9 cellular contexts compared by ENCODE assay signal in genomic region chr7:157502701-157503111, GRCh38.
A peak's percentile ranks its signal among the peaks of the same experiment; 100 is the strongest.
DNase-seq lines count a peak whose midpoint lies in the region; ATAC-seq and TF ChIP-seq lines count a peak whose summit lies in the region.
"Had no signal": no experiment of that assay in that cellular context is flagged by ENCODE, and none has a peak within 500 bp of the region (broad histone marks: within the 10 kb centered on the region; RNA-seq: fewer than 3 reads in every experiment).

No MANE protein-coding gene starts in this region.

- CTCF ChIA-PET in activated CD8-positive, alpha-beta memory T cell treated with anti-CD3 and anti-CD28 coated beads, Interleukin-2, amount 10 ng/mL, durations not matched to agents 7 days and 5 days (lab: Charles Lee): interaction anchor here (1.0 to 1.5 kb wide), 4 partner anchors 28 to 68 kb away, joined by 3 read pairs; no protein-coding TSS in a partner anchor

- TF ChIP-seq CTCF in left ventricle myocardium inferior (IDR thresholded peaks at IDR 0.05; ENCODE audit: borderline replicate concordance): no peak
- TF ChIP-seq CTCF in WERI-Rb-1 (IDR thresholded peaks at IDR 0.05; ENCODE audit: low read depth, low read length): no peak

- H3K4me3 ChIP-seq in left ventricle myocardium inferior (peak overlapping the region; percentile 45), WERI-Rb-1 (ENCODE audit: low read depth, low read length) (no peak overlapping the region)

- intact Hi-C loops in left ventricle myocardium inferior (cut with micrococcal nuclease): no loop called here

- peaks cover 29% of the 10 kb centered on the region for H3K4me1 Mint-ChIP-seq in activated CD8-positive, alpha-beta memory T cell treated with anti-CD3 and anti-CD28 coated beads, Interleukin-2, amount 10 ng/mL, durations not matched to agents 7 days and 5 days

- H3K4me3 Mint-ChIP-seq in activated CD8-positive, alpha-beta memory T cell treated with anti-CD3 and anti-CD28 coated beads, Interleukin-2, amount 10 ng/mL, durations not matched to agents 7 days and 5 days: peak overlapping the region; percentile 62
- H3K4me3 Mint-ChIP-seq: activated B cell treated with CpG ODN at 0.5 μM for 24 hours had no signal

- H3K36me3 Mint-ChIP-seq in activated CD8-positive, alpha-beta memory T cell treated with anti-CD3 and anti-CD28 coated beads, Interleukin-2, amount 10 ng/mL, durations not matched to agents 7 days and 5 days: peaks cover 19% of the 10 kb centered on the region

- peak; percentile 95 for ATAC-seq in activated CD8-positive, alpha-beta memory T cell treated with anti-CD3 and anti-CD28 coated beads, Interleukin-2, amount 10 ng/mL, durations not matched to agents 7 days and 5 days

- H3K27me3 Mint-ChIP-seq in activated CD8-positive, alpha-beta memory T cell treated with anti-CD3 and anti-CD28 coated beads, Interleukin-2, amount 10 ng/mL, durations not matched to agents 7 days and 5 days: peaks cover 26% of the 10 kb centered on the region

- H3K4me1 ChIP-seq in left ventricle myocardium inferior: peaks cover 5% of the 10 kb centered on the region

- H3K27ac ChIP-seq in left ventricle myocardium inferior (replicated peaks): peak overlapping the region; percentile 70
- H3K27ac ChIP-seq in WERI-Rb-1: no peak overlapping the region

- DNase-seq in KG1 (lab: John Stamatoyannopoulos, UW): peak; percentile 20
- peak; percentile 87 for DNase-seq in activated CD8-positive, alpha-beta memory T cell treated with anti-CD3 and anti-CD28 coated beads, Interleukin-2, amount 10 ng/mL, durations not matched to agents 7 days and 5 days
- no peak for DNase-seq in left ventricle myocardium inferior
- peak; percentile 4 to 20 for DNase-seq in stimulated activated CD8-positive, alpha-beta memory T cell treated with anti-CD3 and anti-CD28 coated beads, Interleukin-4, amount 100 ng/mL, for 4 hours (ENCODE audit: low read depth in 2 of 2, low spot score in 1 of 2)
- DNase-seq in AG08395 (ENCODE audit: low spot score): no peak
- DNase-seq in COLO668 (lab: John Stamatoyannopoulos, UW; ENCODE audit: unreplicated experiment): no peak
- DNase-seq in cerebellar cortex (ENCODE audit: low spot score): no peak
- DNase-seq in WERI-Rb-1: no peak
- DNase-seq: activated B cell treated with CpG ODN at 0.5 μM for 24 hours had no signal

- H3K9me3 ChIP-seq in left ventricle myocardium inferior (replicated peaks): peaks cover 28% of the 10 kb centered on the region
- H3K9me3 ChIP-seq in WERI-Rb-1 (ENCODE audit: severe bottlenecking): peaks cover 6% of the 10 kb centered on the region

- peaks cover 15% of the 10 kb centered on the region for H3K9me3 Mint-ChIP-seq in activated CD8-positive, alpha-beta memory T cell treated with anti-CD3 and anti-CD28 coated beads, Interleukin-2, amount 10 ng/mL, durations not matched to agents 7 days and 5 days (ENCODE audit: low read depth)

- H3K27me3 ChIP-seq in left ventricle myocardium inferior (ENCODE audit: low read depth): peaks cover 45% of the 10 kb centered on the region
- no peaks in the 10 kb centered on the region for H3K27me3 ChIP-seq in WERI-Rb-1 (ENCODE audit: insufficient read depth, low read depth, severe bottlenecking)

- H3K36me3 ChIP-seq in left ventricle myocardium inferior: no peaks in the 10 kb centered on the region
- no peaks in the 10 kb centered on the region for H3K36me3 ChIP-seq in WERI-Rb-1

- peak overlapping the region; percentile 86 for H3K27ac Mint-ChIP-seq in activated CD8-positive, alpha-beta memory T cell treated with anti-CD3 and anti-CD28 coated beads, Interleukin-2, amount 10 ng/mL, durations not matched to agents 7 days and 5 days
- H3K27ac Mint-ChIP-seq: activated B cell treated with CpG ODN at 0.5 μM for 24 hours had no signal

Comparison
In these comparisons a context has a peak if more than half of its experiments do, and no peak if none do; other contexts are left out.
1. DNase-seq: peak in KG1 (single experiment), activated CD8-positive, alpha-beta memory T cell treated with anti-CD3 and anti-CD28 coated beads, Interleukin-2, amount 10 ng/mL, durations not matched to agents 7 days and 5 days (single experiment) and stimulated activated CD8-positive, alpha-beta memory T cell treated with anti-CD3 and anti-CD28 coated beads, Interleukin-4, amount 100 ng/mL, for 4 hours (2 of 2); none in left ventricle myocardium inferior (single experiment), AG08395 (single experiment), COLO668 (single experiment), cerebellar cortex (single experiment) and WERI-Rb-1 (single experiment).